8 cellular contexts compared by ENCODE assay signal in genomic region chr11:68312117-68312779, GRCh38. TPM values are rescaled to one million over a fixed set of nuclear protein-coding genes. Genes with fewer than 3 reads are reported as not detected.
A peak's percentile ranks its signal among the peaks of the same experiment; 100 is the strongest.
DNase-seq lines count a peak whose midpoint lies in the region; ATAC-seq, FAIRE-seq and TF ChIP-seq lines count a peak whose summit lies in the region.

Gene LRP5, plus strand, starts transcription at chr11:68312591. Its CDS starts 124 bp downstream, at chr11:68312715.

- H3K36me3 Mint-ChIP-seq in activated CD4-positive, alpha-beta T cell treated with anti-CD3 and anti-CD28 coated beads for 36 hours (ENCODE audit: low read depth) = no peaks in the 10 kb centered on the region

- H3K36me3 ChIP-seq in brain microvascular endothelial cell (replicated peaks) (no peaks in the 10 kb centered on the region), keratinocyte (ENCODE audit: control insufficient read depth in 2 of 2, extremely low read depth in 1 of 2, insufficient read depth in 2 of 2, low read length in 2 of 2) (no peaks in the 10 kb centered on the region), spleen (no peaks in the 10 kb centered on the region)

- H2AFZ ChIP-seq in keratinocyte (ENCODE audit: control insufficient read depth, low read length) = peak within 1 kb of the TSS; percentile 51

- peak; percentile 60 for ATAC-seq in activated CD4-positive, alpha-beta T cell treated with anti-CD3 and anti-CD28 coated beads for 36 hours
- ATAC-seq in HG02759 (IDR thresholded peaks at IDR 0.05; ENCODE audit: unreplicated experiment) = no peak

- FAIRE-seq in keratinocyte (lab: Jason Lieb, UNC) = no peak

- intact Hi-C loops in activated CD4-positive, alpha-beta T cell treated with anti-CD3 and anti-CD28 coated beads for 36 hours (cut with DNase I, micrococcal nuclease) = loop anchor here in 1 of 2 experiments (2.0 to 5.0 kb wide), 2 partner anchors 70 to 531 kb away; no protein-coding TSS in a partner anchor
- intact Hi-C loops in spleen (cut with DNase I; ENCODE audit: low total_unique reads) = no loop called here

- dilution Hi-C loops in keratinocyte (cut with MboI; ENCODE audit: extremely low pct_ligation_motif_present, low sequenced_read_pairs) = no loop called here

- in situ Hi-C loops in brain microvascular endothelial cell (cut with HindIII; ENCODE audit: low pct_ligation_motif_present, low sequenced_read_pairs) = no loop called here

- H3K9me3 ChIP-seq in keratinocyte (ENCODE audit: control insufficient read depth, low read depth, low read length) = no peaks in the 10 kb centered on the region
- H3K9me3 ChIP-seq in spleen = no peaks in the 10 kb centered on the region

- no peaks in the 10 kb centered on the region for H3K9me3 Mint-ChIP-seq in activated CD4-positive, alpha-beta T cell treated with anti-CD3 and anti-CD28 coated beads for 36 hours (ENCODE audit: low read depth)

- H3K79me2 ChIP-seq in keratinocyte (ENCODE audit: control insufficient read depth, insufficient read depth, low read length) = peaks cover 41% of the 10 kb centered on the region

- no peaks in the 10 kb centered on the region for H4K20me1 ChIP-seq in keratinocyte (ENCODE audit: control insufficient read depth, extremely low read depth, insufficient read depth, low read length)

- peak; percentile 33 for DNase-seq in activated CD4-positive, alpha-beta T cell treated with anti-CD3 and anti-CD28 coated beads for 36 hours
- DNase-seq in activated CD4-positive, alpha-beta T cell treated with anti-CD3 and anti-CD28 coated beads for 48 hours = no peak
- DNase-seq in LoVo (ENCODE audit: low spot score) = peak; percentile 43
- no peak for DNase-seq in brain microvascular endothelial cell
- no peak for DNase-seq in keratinocyte (ENCODE audit: low read depth, low spot score)
- no peak for DNase-seq in spleen
- no peak for DNase-seq in HPDE6-E6E7 (ENCODE audit: extremely low spot score)

- H3K27ac ChIP-seq in brain microvascular endothelial cell = peak within 1 kb of the TSS; percentile 64
- peak within 1 kb of the TSS; percentile 93 for H3K27ac ChIP-seq in keratinocyte (ENCODE audit: control insufficient read depth, insufficient read depth, low read length)
- H3K27ac ChIP-seq in spleen = peak within 1 kb of the TSS in 3 of 8 donors; percentile 23 to 51 (median 42)

- H3K4me2 ChIP-seq in keratinocyte (ENCODE audit: control insufficient read depth, extremely low read depth, insufficient read depth, low read depth, low read length) = peak within 1 kb of the TSS; percentile 97

- H3K4me3 Mint-ChIP-seq in activated CD4-positive, alpha-beta T cell treated with anti-CD3 and anti-CD28 coated beads for 36 hours = peak within 1 kb of the TSS; percentile 84

- H3K9ac ChIP-seq in keratinocyte (ENCODE audit: control insufficient read depth, extremely low read depth, insufficient read depth, low read length) = peak within 1 kb of the TSS; percentile 86

- H3K4me3 ChIP-seq in brain microvascular endothelial cell (ENCODE audit: low read depth, low read length) (peak within 1 kb of the TSS; percentile 61), keratinocyte (ENCODE audit: control insufficient read depth in 2 of 3, extremely low read depth in 1 of 3, insufficient read depth in 2 of 3, low read depth in 1 of 3, low read length in 3 of 3) (peak within 1 kb of the TSS; percentile 65 to 91 (median 89)), spleen (peak within 1 kb of the TSS; percentile 40 to 81 (median 48))

- H3K4me1 ChIP-seq in keratinocyte (ENCODE audit: control insufficient read depth, extremely low read depth, insufficient read depth, low read length) = peaks cover 25% of the 10 kb centered on the region
- peaks cover 9 to 53% (median 40%) of the 10 kb centered on the region in 6 donors for H3K4me1 ChIP-seq in spleen

- peaks cover 3% of the 10 kb centered on the region for H3K27me3 Mint-ChIP-seq in activated CD4-positive, alpha-beta T cell treated with anti-CD3 and anti-CD28 coated beads for 36 hours

- POLR2A ChIA-PET in activated CD4-positive, alpha-beta T cell treated with anti-CD3 and anti-CD28 coated beads for 36 hours (lab: Charles Lee) = no interaction called here

- H3K9me1 ChIP-seq in keratinocyte (ENCODE audit: control insufficient read depth, extremely low read depth, insufficient read depth, low read length) = no peaks in the 10 kb centered on the region

- 3 to 30% (median 16%) methylated on average over 8 to 83 of the region's 85 CpGs for WGBS in spleen, 5 donors

- peak within 1 kb of the TSS; percentile 83 for H3K27ac Mint-ChIP-seq in activated CD4-positive, alpha-beta T cell treated with anti-CD3 and anti-CD28 coated beads for 36 hours

- no peak for TF ChIP-seq POLR2A in spleen (IDR thresholded peaks at IDR 0.05)

- CTCF ChIA-PET in activated CD4-positive, alpha-beta T cell treated with anti-CD3 and anti-CD28 coated beads for 36 hours (lab: Charles Lee) = interaction anchor here (1.1 kb wide), 1 partner anchor 42 kb away, joined by 3 read pairs; no protein-coding TSS in a partner anchor

- H3K27me3 ChIP-seq in brain microvascular endothelial cell (replicated peaks) (no peaks in the 10 kb centered on the region), keratinocyte (ENCODE audit: control insufficient read depth, extremely low read depth, insufficient read depth, low read length) (no peaks in the 10 kb centered on the region), spleen (replicated peaks in 1 of 7) (peaks cover 0 to 62% (median 17%) of the 10 kb centered on the region in 7 donors)

- TF ChIP-seq CTCF in brain microvascular endothelial cell (IDR thresholded peaks at IDR 0.05; ENCODE audit: low read depth, low read length, missing control alignments) (no peak), keratinocyte (optimal IDR thresholded peaks at IDR 0.05 in 1 of 3, IDR thresholded peaks at IDR 0.05 in 1 of 3, conservative IDR thresholded peaks at IDR 0.05 in 1 of 3; ENCODE audit: extremely low read depth in 1 of 3, insufficient read depth in 2 of 3, low read length in 3 of 3) (no peak), spleen (IDR thresholded peaks at IDR 0.05 in 8 of 11, conservative IDR thresholded peaks at IDR 0.05 in 3 of 11) (no peak)

- H3K4me1 Mint-ChIP-seq in activated CD4-positive, alpha-beta T cell treated with anti-CD3 and anti-CD28 coated beads for 36 hours = peaks cover 21% of the 10 kb centered on the region

RNA-seq across cellular contexts. Expression of gene LRP5, which starts in this region (rescaled TPM):
- total RNA-seq in activated CD4-positive, alpha-beta T cell treated with anti-CD3 and anti-CD28 coated beads for 36 hours = 10 to 100 TPM; 11.7 to 13.6 TPM
- polyA plus RNA-seq in keratinocyte (6.6 to 8.6 TPM (median 8.0 TPM) in 3 replicates), spleen (1 to 10 TPM; 3.9 to 7.2 (median 5.6) TPM)
- polyA plus RNA-seq in keratinocyte (2011; ENCODE audit: low read depth) = 13.1 TPM
- 2.2 and 7.4 TPM in 2 replicates for polyA plus RNA-seq in keratinocyte (2011; cell fraction: cytosol; rRNA removed)
- polyA plus RNA-seq in keratinocyte (2011; cell fraction: nucleus; rRNA removed) = 15.3 and 24.0 TPM in 2 replicates
- polyA plus RNA-seq in keratinocyte (2012; ENCODE audit: low replicate concordance) = 11.8 and 23.0 TPM in 2 replicates
- polyA minus RNA-seq in keratinocyte = 16.9 to 44.7 TPM (median 20.8 TPM) in 3 replicates
- polyA minus RNA-seq in keratinocyte (2011; cell fraction: cytosol; rRNA and poly(A)+ RNA removed) = 23.6 TPM
- polyA minus RNA-seq in keratinocyte (2011; cell fraction: nucleus; rRNA and poly(A)+ RNA removed) = 41.5 and 46.4 TPM in 2 replicates
- total RNA-seq in spleen = 10 to 100 TPM; 11.6 to 21.8 (median 17.8) TPM

Comparison
In these comparisons a context has a peak if more than half of its experiments do, and no peak if none do; other contexts are left out.
1. DNase-seq: peak in activated CD4-positive, alpha-beta T cell treated with anti-CD3 and anti-CD28 coated beads for 36 hours (single experiment) and LoVo (single experiment); none in activated CD4-positive, alpha-beta T cell treated with anti-CD3 and anti-CD28 coated beads for 48 hours (single experiment), brain microvascular endothelial cell (single experiment), keratinocyte (single experiment), spleen (single experiment) and HPDE6-E6E7 (single experiment).
2. Peak in every context shown above with its lines, with median percentiles within 50 percentile points of each other: H3K4me3 ChIP-seq.